Comparison of ENCODE assay signal across 1 cellular context in the genomic region with DNA sequence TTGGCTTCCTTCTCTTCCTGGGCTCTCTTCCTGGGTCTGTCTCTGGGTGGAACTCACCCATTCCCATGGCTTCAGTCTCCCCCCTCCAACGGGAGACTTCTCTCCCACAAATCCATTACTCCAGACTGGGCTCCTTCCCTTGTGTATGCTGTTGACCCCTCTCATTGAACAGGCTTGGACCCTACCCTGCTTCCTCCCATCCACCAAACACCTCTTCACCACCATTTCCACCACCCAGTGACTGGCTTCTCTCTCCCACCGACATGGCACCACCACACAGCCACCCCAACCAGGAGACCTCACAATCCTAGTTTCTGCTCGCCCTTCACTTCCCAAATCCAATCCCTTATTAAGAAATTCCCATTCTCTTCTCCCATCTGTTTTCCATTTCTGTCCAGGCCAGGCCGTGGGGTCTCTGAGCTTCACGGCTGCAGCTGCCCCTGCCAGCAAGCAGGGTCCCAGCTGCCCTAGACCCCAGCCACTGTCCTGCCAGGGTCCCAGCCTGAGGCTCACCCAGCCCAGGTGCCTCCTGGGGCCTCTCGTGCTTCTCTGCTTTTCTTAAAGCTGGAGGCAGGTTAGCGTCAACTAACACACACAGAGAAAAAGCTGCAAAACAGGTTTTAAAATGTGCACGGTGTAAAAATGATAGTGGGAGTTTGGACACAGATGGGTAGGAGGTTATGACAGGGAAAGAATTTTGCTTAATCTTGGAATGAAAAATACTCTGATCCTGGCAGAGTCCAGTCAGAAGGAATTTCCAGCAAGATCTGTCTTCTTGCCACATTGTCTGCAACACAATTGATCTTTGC.
TF ChIP-seq lines count a peak whose summit lies in the region.

No MANE protein-coding gene starts in this region.

TF ChIP-seq in WTC11, 78 proteins besides CTCF, POLR2A, EP300 and RAD21 (continued from another document):
- TF ChIP-seq, protein P1, sequence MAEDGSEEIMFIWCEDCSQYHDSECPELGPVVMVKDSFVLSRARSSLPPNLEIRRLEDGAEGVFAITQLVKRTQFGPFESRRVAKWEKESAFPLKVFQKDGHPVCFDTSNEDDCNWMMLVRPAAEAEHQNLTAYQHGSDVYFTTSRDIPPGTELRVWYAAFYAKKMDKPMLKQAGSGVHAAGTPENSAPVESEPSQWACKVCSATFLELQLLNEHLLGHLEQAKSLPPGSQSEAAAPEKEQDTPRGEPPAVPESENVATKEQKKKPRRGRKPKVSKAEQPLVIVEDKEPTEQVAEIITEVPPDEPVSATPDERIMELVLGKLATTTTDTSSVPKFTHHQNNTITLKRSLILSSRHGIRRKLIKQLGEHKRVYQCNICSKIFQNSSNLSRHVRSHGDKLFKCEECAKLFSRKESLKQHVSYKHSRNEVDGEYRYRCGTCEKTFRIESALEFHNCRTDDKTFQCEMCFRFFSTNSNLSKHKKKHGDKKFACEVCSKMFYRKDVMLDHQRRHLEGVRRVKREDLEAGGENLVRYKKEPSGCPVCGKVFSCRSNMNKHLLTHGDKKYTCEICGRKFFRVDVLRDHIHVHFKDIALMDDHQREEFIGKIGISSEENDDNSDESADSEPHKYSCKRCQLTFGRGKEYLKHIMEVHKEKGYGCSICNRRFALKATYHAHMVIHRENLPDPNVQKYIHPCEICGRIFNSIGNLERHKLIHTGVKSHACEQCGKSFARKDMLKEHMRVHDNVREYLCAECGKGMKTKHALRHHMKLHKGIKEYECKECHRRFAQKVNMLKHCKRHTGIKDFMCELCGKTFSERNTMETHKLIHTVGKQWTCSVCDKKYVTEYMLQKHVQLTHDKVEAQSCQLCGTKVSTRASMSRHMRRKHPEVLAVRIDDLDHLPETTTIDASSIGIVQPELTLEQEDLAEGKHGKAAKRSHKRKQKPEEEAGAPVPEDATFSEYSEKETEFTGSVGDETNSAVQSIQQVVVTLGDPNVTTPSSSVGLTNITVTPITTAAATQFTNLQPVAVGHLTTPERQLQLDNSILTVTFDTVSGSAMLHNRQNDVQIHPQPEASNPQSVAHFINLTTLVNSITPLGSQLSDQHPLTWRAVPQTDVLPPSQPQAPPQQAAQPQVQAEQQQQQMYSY (CRISPR knock-in tag; IDR thresholded peaks at IDR 0.05) = no peak
- TF ChIP-seq ZNF317 (CRISPR knock-in tag; IDR thresholded peaks at IDR 0.05; ENCODE audit: borderline replicate concordance, low read depth) (no peak), CBFB (CRISPR knock-in tag; IDR thresholded peaks at IDR 0.05; ENCODE audit: low read depth) (no peak), ZNF219 (CRISPR knock-in tag; IDR thresholded peaks at IDR 0.05; ENCODE audit: borderline replicate concordance) (no peak), RELA (CRISPR knock-in tag; IDR thresholded peaks at IDR 0.05; ENCODE audit: borderline replicate concordance) (no peak), NR2C2 (CRISPR knock-in tag; IDR thresholded peaks at IDR 0.05) (no peak), CREB1 (CRISPR knock-in tag; IDR thresholded peaks at IDR 0.05) (no peak)
- TF ChIP-seq, protein P2, sequence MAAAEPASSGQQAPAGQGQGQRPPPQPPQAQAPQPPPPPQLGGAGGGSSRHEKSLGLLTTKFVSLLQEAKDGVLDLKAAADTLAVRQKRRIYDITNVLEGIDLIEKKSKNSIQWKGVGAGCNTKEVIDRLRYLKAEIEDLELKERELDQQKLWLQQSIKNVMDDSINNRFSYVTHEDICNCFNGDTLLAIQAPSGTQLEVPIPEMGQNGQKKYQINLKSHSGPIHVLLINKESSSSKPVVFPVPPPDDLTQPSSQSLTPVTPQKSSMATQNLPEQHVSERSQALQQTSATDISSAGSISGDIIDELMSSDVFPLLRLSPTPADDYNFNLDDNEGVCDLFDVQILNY (CRISPR knock-in tag; IDR thresholded peaks at IDR 0.05) = no peak
- TF ChIP-seq, protein P3, sequence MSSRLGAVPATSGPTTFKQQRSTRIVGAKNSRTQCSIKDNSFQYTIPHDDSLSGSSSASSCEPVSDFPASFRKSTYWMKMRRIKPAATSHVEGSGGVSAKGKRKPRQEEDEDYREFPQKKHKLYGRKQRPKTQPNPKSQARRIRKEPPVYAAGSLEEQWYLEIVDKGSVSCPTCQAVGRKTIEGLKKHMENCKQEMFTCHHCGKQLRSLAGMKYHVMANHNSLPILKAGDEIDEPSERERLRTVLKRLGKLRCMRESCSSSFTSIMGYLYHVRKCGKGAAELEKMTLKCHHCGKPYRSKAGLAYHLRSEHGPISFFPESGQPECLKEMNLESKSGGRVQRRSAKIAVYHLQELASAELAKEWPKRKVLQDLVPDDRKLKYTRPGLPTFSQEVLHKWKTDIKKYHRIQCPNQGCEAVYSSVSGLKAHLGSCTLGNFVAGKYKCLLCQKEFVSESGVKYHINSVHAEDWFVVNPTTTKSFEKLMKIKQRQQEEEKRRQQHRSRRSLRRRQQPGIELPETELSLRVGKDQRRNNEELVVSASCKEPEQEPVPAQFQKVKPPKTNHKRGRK (CRISPR knock-in tag; IDR thresholded peaks at IDR 0.05; ENCODE audit: borderline replicate concordance) = no peak
- TF ChIP-seq, protein P4, sequence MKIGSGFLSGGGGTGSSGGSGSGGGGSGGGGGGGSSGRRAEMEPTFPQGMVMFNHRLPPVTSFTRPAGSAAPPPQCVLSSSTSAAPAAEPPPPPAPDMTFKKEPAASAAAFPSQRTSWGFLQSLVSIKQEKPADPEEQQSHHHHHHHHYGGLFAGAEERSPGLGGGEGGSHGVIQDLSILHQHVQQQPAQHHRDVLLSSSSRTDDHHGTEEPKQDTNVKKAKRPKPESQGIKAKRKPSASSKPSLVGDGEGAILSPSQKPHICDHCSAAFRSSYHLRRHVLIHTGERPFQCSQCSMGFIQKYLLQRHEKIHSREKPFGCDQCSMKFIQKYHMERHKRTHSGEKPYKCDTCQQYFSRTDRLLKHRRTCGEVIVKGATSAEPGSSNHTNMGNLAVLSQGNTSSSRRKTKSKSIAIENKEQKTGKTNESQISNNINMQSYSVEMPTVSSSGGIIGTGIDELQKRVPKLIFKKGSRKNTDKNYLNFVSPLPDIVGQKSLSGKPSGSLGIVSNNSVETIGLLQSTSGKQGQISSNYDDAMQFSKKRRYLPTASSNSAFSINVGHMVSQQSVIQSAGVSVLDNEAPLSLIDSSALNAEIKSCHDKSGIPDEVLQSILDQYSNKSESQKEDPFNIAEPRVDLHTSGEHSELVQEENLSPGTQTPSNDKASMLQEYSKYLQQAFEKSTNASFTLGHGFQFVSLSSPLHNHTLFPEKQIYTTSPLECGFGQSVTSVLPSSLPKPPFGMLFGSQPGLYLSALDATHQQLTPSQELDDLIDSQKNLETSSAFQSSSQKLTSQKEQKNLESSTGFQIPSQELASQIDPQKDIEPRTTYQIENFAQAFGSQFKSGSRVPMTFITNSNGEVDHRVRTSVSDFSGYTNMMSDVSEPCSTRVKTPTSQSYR (CRISPR knock-in tag; IDR thresholded peaks at IDR 0.05) = no peak
